11 cellular contexts compared by ENCODE assay signal in the genomic region with DNA sequence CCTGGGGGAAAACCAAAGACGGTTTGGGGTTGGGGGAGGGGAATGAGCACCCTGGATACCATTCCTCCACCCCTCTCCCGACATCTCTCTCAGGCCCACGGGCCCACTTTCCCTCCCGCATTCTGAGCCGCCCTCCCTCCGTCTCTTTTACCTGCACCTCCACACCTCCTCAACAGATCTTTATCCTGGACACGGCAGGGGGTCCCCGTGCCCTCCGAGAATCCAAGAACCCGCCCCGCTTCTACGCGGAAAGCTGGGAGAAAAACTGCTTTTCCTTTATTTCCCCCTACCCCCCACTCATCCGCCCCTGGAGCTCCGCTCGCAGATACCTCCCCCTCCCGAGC.
DNase-seq lines count a peak whose midpoint lies in the region; ATAC-seq and TF ChIP-seq lines count a peak whose summit lies in the region.
"Had no signal": no experiment of that assay in that cellular context is flagged by ENCODE, and none has a peak within 500 bp of the region (broad histone marks: within the 10 kb centered on the region; RNA-seq: fewer than 3 reads in every experiment).

No MANE protein-coding gene starts in this region.

- no peak for ATAC-seq in GM18870 (IDR thresholded peaks at IDR 0.05; ENCODE audit: unreplicated experiment)
- ATAC-seq in CD8-positive, alpha-beta T cell, result no peak

- no peak overlapping the region for H3K14ac ChIP-seq in neuronal stem cell (ENCODE audit: low read length)

- H3K36me3 ChIP-seq in MG63 (peaks cover 57% of the 10 kb centered on the region), neuronal stem cell (replicated peaks in 1 of 2; ENCODE audit: control insufficient read depth in 2 of 2, insufficient read depth in 2 of 2, low read length in 2 of 2) (no peaks in the 10 kb centered on the region)
- H3K36me3 ChIP-seq in CD8-positive, alpha-beta T cell (ENCODE audit: insufficient read depth, low read length), result no peaks in the 10 kb centered on the region

- intact Hi-C loops in CD8-positive, alpha-beta T cell (cut with DNase I, micrococcal nuclease), result no loop called here

- H3K9me3 ChIP-seq in AG04450 (ENCODE audit: control insufficient read depth, insufficient read depth, low read length) (no peaks in the 10 kb centered on the region; the same call in 1 of the 2 replicates), MG63 (no peaks in the 10 kb centered on the region), neuronal stem cell (replicated peaks in 1 of 2; ENCODE audit: control insufficient read depth in 2 of 2, insufficient read depth in 1 of 2, low read depth in 1 of 2, low read length in 2 of 2) (no peaks in the 10 kb centered on the region)
- H3K9me3 ChIP-seq in CD8-positive, alpha-beta T cell (ENCODE audit: low read length), result no peaks in the 10 kb centered on the region
- H3K9me3 ChIP-seq: body of pancreas had no signal

- peaks cover 24 to 29% of the 10 kb centered on the region in 2 donors for H3K4me1 ChIP-seq in neuronal stem cell (ENCODE audit: control insufficient read depth in 2 of 2, insufficient read depth in 1 of 2, low read depth in 1 of 2, low read length in 2 of 2)
- H3K4me1 ChIP-seq in CD8-positive, alpha-beta T cell (ENCODE audit: insufficient read depth, low read length), result no peaks in the 10 kb centered on the region

- H3K4me3 Mint-ChIP-seq in endothelial cell (ENCODE audit: unreplicated experiment), result peak overlapping the region; percentile 84
- no peak overlapping the region for H3K4me3 Mint-ChIP-seq in CD8-positive, alpha-beta T cell

- no peak overlapping the region for H4K91ac ChIP-seq in neuronal stem cell (ENCODE audit: low read depth, low read length, poor library complexity)

- H3K18ac ChIP-seq in neuronal stem cell (ENCODE audit: low read length), result peak overlapping the region; percentile 56

- DNase-seq in AG04450 (ENCODE audit: low read depth, low spot score), result no peak
- DNase-seq in MG63, result no peak
- DNase-seq in endothelial cell (ENCODE audit: low spot score), result no peak
- no peak for DNase-seq in neuronal stem cell (ENCODE audit: low spot score)
- no peak for DNase-seq in HEK293T (ENCODE audit: extremely low spot score)
- DNase-seq in NCI-H1436 treated with DMSO at 0.1 percent for 48 hours (lab: John Stamatoyannopoulos, UW), result no peak
- no peak for DNase-seq in CD8-positive, alpha-beta T cell
- DNase-seq: activated CD4-positive, alpha-beta T cell treated with anti-CD3 and anti-CD28 coated beads for 48 hours; stimulated activated CD4-positive, alpha-beta T cell treated with anti-CD3 and anti-CD28 coated beads, Interleukin-2, amount 100 ng/mL, for 48 hours had no signal

- H2BK120ac ChIP-seq in neuronal stem cell (ENCODE audit: low read depth, low read length), result no peak overlapping the region

- CTCF ChIA-PET in AG04450 (lab: Charles Lee), result no interaction called here
- CTCF ChIA-PET in HEK293T (lab: Yijun Ruan, JAX), result no interaction called here
- CTCF ChIA-PET in CD8-positive, alpha-beta T cell (lab: Charles Lee), result no interaction called here

- peak overlapping the region; percentile 95 for H2AFZ ChIP-seq in neuronal stem cell (ENCODE audit: low read length)

- H2BK12ac ChIP-seq in neuronal stem cell (ENCODE audit: low read length), result no peak overlapping the region

- no peaks in the 10 kb centered on the region for H3K9me3 Mint-ChIP-seq in endothelial cell (ENCODE audit: unreplicated experiment)
- H3K9me3 Mint-ChIP-seq in CD8-positive, alpha-beta T cell, result no peaks in the 10 kb centered on the region

- no peak overlapping the region for H2BK15ac ChIP-seq in neuronal stem cell (ENCODE audit: low read length)

- peak overlapping the region; percentile 89 for H3K27ac Mint-ChIP-seq in endothelial cell (ENCODE audit: unreplicated experiment)
- H3K27ac Mint-ChIP-seq in CD8-positive, alpha-beta T cell, result no peak overlapping the region

- no CpG with 5 or more reads among the region's 17 CpGs for WGBS in neuronal stem cell (ENCODE audit: extremely low coverage in 2 of 2, insufficient read length in 2 of 2, insufficient replicate concordance in 1 of 2), 2 donors

- peak overlapping the region; percentile 31 for H2BK5ac ChIP-seq in neuronal stem cell (ENCODE audit: low read length)

- H3K27me3 ChIP-seq in AG04450 (ENCODE audit: control insufficient read depth, insufficient read depth, low read length) (no peaks in the 10 kb centered on the region), MG63 (no peaks in the 10 kb centered on the region), neuronal stem cell (ENCODE audit: control insufficient read depth in 3 of 3, insufficient read depth in 3 of 3, low read depth in 1 of 3, low read length in 3 of 3) (peaks cover 0 to 44% (median 10%) of the 10 kb centered on the region in 3 experiments)
- H3K27me3 ChIP-seq in CD8-positive, alpha-beta T cell (ENCODE audit: insufficient read depth, low read length), result no peaks in the 10 kb centered on the region
- H3K27me3 ChIP-seq: body of pancreas had no signal

- H3K36me3 Mint-ChIP-seq in endothelial cell (ENCODE audit: low read depth, unreplicated experiment), result peaks cover 19% of the 10 kb centered on the region
- no peaks in the 10 kb centered on the region for H3K36me3 Mint-ChIP-seq in CD8-positive, alpha-beta T cell

- H3K4ac ChIP-seq in neuronal stem cell (ENCODE audit: low read length), result no peak overlapping the region

- peak overlapping the region; percentile 77 for H3K23ac ChIP-seq in neuronal stem cell (ENCODE audit: low read depth, low read length, poor library complexity)

- no peak overlapping the region for H4K8ac ChIP-seq in neuronal stem cell (ENCODE audit: low read depth, low read length)

- H3K27me3 Mint-ChIP-seq in endothelial cell (ENCODE audit: unreplicated experiment), result peaks cover 10% of the 10 kb centered on the region
- H3K27me3 Mint-ChIP-seq in CD8-positive, alpha-beta T cell (ENCODE audit: low read depth), result peaks cover 47% of the 10 kb centered on the region

- TF ChIP-seq CTCF in AG04450 (IDR thresholded peaks at IDR 0.05; ENCODE audit: low read depth, low read length) (no peak), endothelial cell (IDR thresholded peaks at IDR 0.05; ENCODE audit: unreplicated experiment) (no peak)
- no peak for TF ChIP-seq CTCF in CD8-positive, alpha-beta T cell (IDR thresholded peaks at IDR 0.05)

- POLR2A ChIA-PET in AG04450 (lab: Yijun Ruan, JAX) (interaction anchor here (0.7 to 3.6 kb wide), 4 partner anchors 12 to 91 kb away, joined by 3 to 25 read pairs (median 8); no protein-coding TSS in a partner anchor), HEK293T (lab: Yijun Ruan, JAX) (no interaction called here)
- POLR2A ChIA-PET in CD8-positive, alpha-beta T cell (lab: Charles Lee), result no interaction called here

- peak overlapping the region; percentile 95 for H3K4me2 ChIP-seq in neuronal stem cell (ENCODE audit: insufficient read depth, low read length, poor library complexity, severe bottlenecking)

- peak overlapping the region; percentile 22 for H2AK5ac ChIP-seq in neuronal stem cell (ENCODE audit: low read depth, low read length)

- peak overlapping the region; percentile 91 for H3K4me3 ChIP-seq in AG04450 (ENCODE audit: low read depth, low read length)
- H3K4me3 ChIP-seq in MG63, result peak overlapping the region; percentile 78
- H3K4me3 ChIP-seq in neuronal stem cell (ENCODE audit: low read length in 2 of 2), result peak overlapping the region; percentile 79 to 89
- no peak overlapping the region for H3K4me3 ChIP-seq in CD8-positive, alpha-beta T cell (ENCODE audit: low read depth, low read length)

- peaks cover 46% of the 10 kb centered on the region for H3K4me1 Mint-ChIP-seq in endothelial cell (ENCODE audit: unreplicated experiment)
- H3K4me1 Mint-ChIP-seq in CD8-positive, alpha-beta T cell (ENCODE audit: low read depth), result no peaks in the 10 kb centered on the region

- H3K27ac ChIP-seq in AG04450 (ENCODE audit: low read depth, low read length), result peak overlapping the region; percentile 39
- H3K27ac ChIP-seq in neuronal stem cell (replicated peaks; ENCODE audit: low read length), result no peak overlapping the region
- H3K27ac ChIP-seq in CD8-positive, alpha-beta T cell (ENCODE audit: low read depth, low read length), result no peak overlapping the region

- peak overlapping the region; percentile 85 for H3K9ac ChIP-seq in neuronal stem cell (ENCODE audit: low read depth, low read length, poor library complexity)

- no peaks in the 10 kb centered on the region for H3K79me1 ChIP-seq in neuronal stem cell (ENCODE audit: low read depth, low read length)

TF ChIP-seq in HEK293T, 16 proteins besides CTCF, POLR2A, EP300 and RAD21:
- TF ChIP-seq NFRKB (IDR thresholded peaks at IDR 0.05), result no peak
- no peak for TF ChIP-seq SUZ12 (IDR thresholded peaks at IDR 0.05)
- TF ChIP-seq CTBP1 (IDR thresholded peaks at IDR 0.05; ENCODE audit: borderline replicate concordance), result no peak
- no peak for TF ChIP-seq TARDBP (IDR thresholded peaks at IDR 0.05)
- TF ChIP-seq BHLHE40 (IDR thresholded peaks at IDR 0.05; ENCODE audit: borderline replicate concordance), result no peak
- TF ChIP-seq, protein P1, sequence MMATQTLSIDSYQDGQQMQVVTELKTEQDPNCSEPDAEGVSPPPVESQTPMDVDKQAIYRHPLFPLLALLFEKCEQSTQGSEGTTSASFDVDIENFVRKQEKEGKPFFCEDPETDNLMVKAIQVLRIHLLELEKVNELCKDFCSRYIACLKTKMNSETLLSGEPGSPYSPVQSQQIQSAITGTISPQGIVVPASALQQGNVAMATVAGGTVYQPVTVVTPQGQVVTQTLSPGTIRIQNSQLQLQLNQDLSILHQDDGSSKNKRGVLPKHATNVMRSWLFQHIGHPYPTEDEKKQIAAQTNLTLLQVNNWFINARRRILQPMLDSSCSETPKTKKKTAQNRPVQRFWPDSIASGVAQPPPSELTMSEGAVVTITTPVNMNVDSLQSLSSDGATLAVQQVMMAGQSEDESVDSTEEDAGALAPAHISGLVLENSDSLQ (IDR thresholded peaks at IDR 0.05), result no peak
- no peak for TF ChIP-seq FOXA1 (IDR thresholded peaks at IDR 0.05)
- TF ChIP-seq L3MBTL2 (conservative IDR thresholded peaks at IDR 0.05), result no peak
- TF ChIP-seq HDGF (IDR thresholded peaks at IDR 0.05; ENCODE audit: borderline replicate concordance), result no peak
- TF ChIP-seq ZNF384 (IDR thresholded peaks at IDR 0.05), result no peak
- TF ChIP-seq ARNT (IDR thresholded peaks at IDR 0.05), result no peak
- no peak for TF ChIP-seq ELF4 (IDR thresholded peaks at IDR 0.05)
- no peak for TF ChIP-seq LEF1 (IDR thresholded peaks at IDR 0.05; ENCODE audit: borderline replicate concordance)
- no peak for TF ChIP-seq FOXM1 (IDR thresholded peaks at IDR 0.05; ENCODE audit: borderline replicate concordance)
- TF ChIP-seq SP1 (IDR thresholded peaks at IDR 0.05), result no peak
- no peak for TF ChIP-seq FOXK2 (IDR thresholded peaks at IDR 0.05)
